In the genomic region with DNA sequence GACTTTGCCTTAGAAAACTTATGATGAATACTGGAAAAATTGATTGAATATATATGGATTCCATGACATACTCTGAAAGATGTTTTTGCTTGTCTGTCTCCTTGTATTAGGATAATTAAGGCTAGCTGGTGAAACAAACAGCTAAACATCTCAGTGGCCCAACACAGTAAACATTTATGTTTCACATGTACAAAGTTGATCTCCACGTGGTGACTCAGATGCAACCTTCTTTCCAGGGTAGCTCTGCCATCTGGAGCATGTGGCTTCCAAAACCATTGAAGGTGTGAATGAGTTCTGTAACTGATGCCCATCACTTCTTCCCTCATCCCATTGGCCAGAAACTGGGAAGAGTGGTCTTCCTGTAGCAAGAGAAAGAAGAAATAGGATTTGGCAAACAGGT, we compare ENCODE assay signal across 34 cellular contexts.
"Had no signal": no experiment of that assay in that cellular context is flagged by ENCODE, and none has a peak within 500 bp of the region (broad histone marks: within the 10 kb centered on the region; RNA-seq: fewer than 3 reads in every experiment).

No MANE protein-coding gene starts in this region.

- H3K4me3 ChIP-seq: MG63 had no signal

- H3K9me3 ChIP-seq: MG63 had no signal

- DNase-seq: Karpas-422, Kasumi-1, MG63, MM.1S, MV-4-11, NCI-H1048, NCI-H1092, NCI-H1092 treated with DMSO at 0.1 percent for 48 hours, NCI-H1105, NCI-H1105 treated with DMSO at 0.1 percent for 48 hours, NCI-H1417, NCI-H1417 treated with DMSO at 0.1 percent for 48 hours, NCI-H1436, NCI-H1436 treated with DMSO at 0.1 percent for 48 hours, NCI-H146, NCI-H1694, NCI-H1694 treated with DMSO at 0.1 percent for 48 hours, NCI-H187, NCI-H187 treated with DMSO at 0.1 percent for 48 hours, NCI-H1930, NCI-H2029, NCI-H2029 treated with DMSO at 0.1 percent for 48 hours, NCI-H2081, NCI-H2081 treated with DMSO at 0.1 percent for 48 hours, NCI-H2107, NCI-H2171, NCI-H2171 treated with DMSO at 0.1 percent for 48 hours, NCI-H2227 treated with DMSO at 0.1 percent for 48 hours, NCI-H226, NCI-H345, NCI-H446, NCI-H446 treated with DMSO at 0.1 percent for 48 hours, NCI-H510A, NCI-H510A treated with DMSO at 0.1 percent for 48 hours had no signal

- H3K36me3 ChIP-seq: MG63 had no signal
